In the genomic region with DNA sequence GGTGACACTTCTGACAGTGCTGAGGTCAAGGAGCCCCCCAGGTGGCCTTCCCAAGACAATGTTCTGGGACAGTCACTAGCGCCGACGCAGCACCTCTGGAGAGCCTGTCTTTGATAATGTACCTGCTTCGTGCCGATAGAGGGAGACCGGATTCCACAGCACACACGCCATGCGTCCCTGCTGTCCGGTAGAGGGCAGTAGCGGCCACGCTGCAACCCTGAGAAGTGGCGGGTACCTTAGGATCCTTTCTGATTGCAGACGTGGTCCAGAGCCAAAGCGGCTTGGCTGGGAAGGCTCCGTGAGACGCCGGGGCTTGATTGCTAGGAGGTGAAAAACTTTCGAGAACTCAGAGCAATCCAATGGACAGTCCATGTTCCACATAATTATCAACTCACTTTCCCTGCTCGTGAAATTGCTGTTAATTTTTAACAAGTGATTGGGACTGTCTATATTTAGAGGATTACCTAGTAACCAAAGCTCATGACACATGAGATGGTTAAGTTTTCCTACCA, we compare ENCODE assay signal across 1 cellular context.
TF ChIP-seq lines count a peak whose summit lies in the region.

No MANE protein-coding gene starts in this region.

TF ChIP-seq in K562, 482 proteins besides CTCF, POLR2A, EP300 and RAD21 (continued from another document and continues in another):
- TF ChIP-seq, protein P1, sequence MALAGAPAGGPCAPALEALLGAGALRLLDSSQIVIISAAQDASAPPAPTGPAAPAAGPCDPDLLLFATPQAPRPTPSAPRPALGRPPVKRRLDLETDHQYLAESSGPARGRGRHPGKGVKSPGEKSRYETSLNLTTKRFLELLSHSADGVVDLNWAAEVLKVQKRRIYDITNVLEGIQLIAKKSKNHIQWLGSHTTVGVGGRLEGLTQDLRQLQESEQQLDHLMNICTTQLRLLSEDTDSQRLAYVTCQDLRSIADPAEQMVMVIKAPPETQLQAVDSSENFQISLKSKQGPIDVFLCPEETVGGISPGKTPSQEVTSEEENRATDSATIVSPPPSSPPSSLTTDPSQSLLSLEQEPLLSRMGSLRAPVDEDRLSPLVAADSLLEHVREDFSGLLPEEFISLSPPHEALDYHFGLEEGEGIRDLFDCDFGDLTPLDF (CRISPR knock-in tag; IDR thresholded peaks at IDR 0.05) = no peak
- TF ChIP-seq CC2D1A (IDR thresholded peaks at IDR 0.05) (peak; percentile 65; the same call in 1 of the 2 replicates), PHB (CRISPR knock-in tag; IDR thresholded peaks at IDR 0.05) (no peak), ZNF121 (CRISPR knock-in tag; conservative IDR thresholded peaks at IDR 0.05) (no peak), CXXC5 (CRISPR knock-in tag; IDR thresholded peaks at IDR 0.05) (0 out of 2 replicates have a peak, but pooled peaks have one; percentile 18), MYC (IDR thresholded peaks at IDR 0.05; ENCODE audit: low read depth, low read length) (peak; percentile 68; the same call in 1 of the 2 replicates), MYC (CRISPR knock-in tag; IDR thresholded peaks at IDR 0.05; ENCODE audit: borderline replicate concordance, low read depth) (no peak), FOSL1 (tag; conservative IDR thresholded peaks at IDR 0.05) (no peak), ASH1L (IDR thresholded peaks at IDR 0.05; ENCODE audit: borderline replicate concordance, low read depth, partially characterized antibody) (no peak), ZNF717 (CRISPR knock-in tag; IDR thresholded peaks at IDR 0.05) (no peak), EWSR1 (IDR thresholded peaks at IDR 0.05; ENCODE audit: borderline replicate concordance, low read depth, partially characterized antibody) (no peak), ZNF507 (tag; conservative IDR thresholded peaks at IDR 0.05) (no peak), CREB1 (IDR thresholded peaks at IDR 0.05) (peak; percentile 53), CREB1 (CRISPR knock-in tag; IDR thresholded peaks at IDR 0.05) (peak; percentile 66), RB1 (IDR thresholded peaks at IDR 0.05; ENCODE audit: low read depth) (peak; percentile 89), ARID2 (IDR thresholded peaks at IDR 0.05) (no peak), ATF7 (IDR thresholded peaks at IDR 0.05) (0 out of 2 replicates have a peak, but pooled peaks have one; percentile 23), RFX1 (IDR thresholded peaks at IDR 0.05) (no peak), BHLHE40 (IDR thresholded peaks at IDR 0.05; ENCODE audit: low read length) (peak; percentile 88), CEBPG (CRISPR knock-in tag; IDR thresholded peaks at IDR 0.05) (no peak), CEBPG (tag; conservative IDR thresholded peaks at IDR 0.05 in 1 of 2, IDR thresholded peaks at IDR 0.05 in 1 of 2) (no peak), KAT2B (IDR thresholded peaks at IDR 0.05; ENCODE audit: low read depth, low read length) (no peak), E2F3 (CRISPR knock-in tag; IDR thresholded peaks at IDR 0.05) (no peak), ZFX (CRISPR knock-in tag; IDR thresholded peaks at IDR 0.05) (no peak), TBP (optimal IDR thresholded peaks at IDR 0.05; ENCODE audit: low read depth, low read length) (no peak), YY1 (IDR thresholded peaks at IDR 0.05; ENCODE audit: borderline replicate concordance in 1 of 3, control insufficient read depth in 1 of 3, extremely low read depth in 1 of 3, insufficient read depth in 3 of 3, insufficient read length in 1 of 3, insufficient replicate concordance in 2 of 3, low read depth in 1 of 3, low read length in 2 of 3) (peak in 1 of 3 experiments; percentile 47), HNRNPLL (IDR thresholded peaks at IDR 0.05; ENCODE audit: low read depth, low read length, poor library complexity, severe bottlenecking) (no peak), ZNF778 (CRISPR knock-in tag; IDR thresholded peaks at IDR 0.05) (no peak), SIN3B (IDR thresholded peaks at IDR 0.05; ENCODE audit: low read depth) (no peak), ZC3H11A (IDR thresholded peaks at IDR 0.05; ENCODE audit: low read depth, low read length) (no peak), U2AF2 (optimal IDR thresholded peaks at IDR 0.05; ENCODE audit: low read depth, low read length) (no peak), JUND (IDR thresholded peaks at IDR 0.05; ENCODE audit: borderline replicate concordance, low read depth, low read length) (0 out of 2 replicates have a peak, but pooled peaks have one; percentile 45), JUND (tag; IDR thresholded peaks at IDR 0.05; ENCODE audit: borderline replicate concordance, low read depth, low read length) (no peak), XRCC5 (IDR thresholded peaks at IDR 0.05; ENCODE audit: low read depth, low read length) (0 out of 2 replicates have a peak, but pooled peaks have one; percentile 77), MTF1 (CRISPR knock-in tag; IDR thresholded peaks at IDR 0.05; ENCODE audit: borderline replicate concordance) (no peak), OTX1 (CRISPR knock-in tag; IDR thresholded peaks at IDR 0.05) (no peak), CREBBP (IDR thresholded peaks at IDR 0.05; ENCODE audit: low read depth, low read length) (no peak), TEAD1 (CRISPR knock-in tag; IDR thresholded peaks at IDR 0.05) (peak in 1 of 2 experiments; percentile 68; a peak in 1 of 4 replicates), SMC3 (conservative IDR thresholded peaks at IDR 0.05; ENCODE audit: insufficient read depth, low read depth, low read length) (peak; percentile 96), NRF1 (conservative IDR thresholded peaks at IDR 0.05 in 1 of 2, IDR thresholded peaks at IDR 0.05 in 1 of 2) (0 out of 4 replicates have a peak, but pooled peaks of 1 of the 2 experiments have one; percentile 17), SOX6 (IDR thresholded peaks at IDR 0.05) (no peak), TBL1XR1 (IDR thresholded peaks at IDR 0.05; ENCODE audit: low read length in 2 of 2) (0 out of 4 replicates have a peak, but pooled peaks of 1 of the 2 experiments have one; percentile 5), ATF1 (CRISPR knock-in tag; IDR thresholded peaks at IDR 0.05) (no peak), ATF1 (tag; IDR thresholded peaks at IDR 0.05) (peak; percentile 43; the same call in 1 of the 2 replicates), ETV1 (tag; conservative IDR thresholded peaks at IDR 0.05; ENCODE audit: low read depth) (0 out of 2 replicates have a peak, but pooled peaks have one; percentile 28), NCOA1 (IDR thresholded peaks at IDR 0.05; ENCODE audit: low read depth) (no peak)
- TF ChIP-seq, protein P2, sequence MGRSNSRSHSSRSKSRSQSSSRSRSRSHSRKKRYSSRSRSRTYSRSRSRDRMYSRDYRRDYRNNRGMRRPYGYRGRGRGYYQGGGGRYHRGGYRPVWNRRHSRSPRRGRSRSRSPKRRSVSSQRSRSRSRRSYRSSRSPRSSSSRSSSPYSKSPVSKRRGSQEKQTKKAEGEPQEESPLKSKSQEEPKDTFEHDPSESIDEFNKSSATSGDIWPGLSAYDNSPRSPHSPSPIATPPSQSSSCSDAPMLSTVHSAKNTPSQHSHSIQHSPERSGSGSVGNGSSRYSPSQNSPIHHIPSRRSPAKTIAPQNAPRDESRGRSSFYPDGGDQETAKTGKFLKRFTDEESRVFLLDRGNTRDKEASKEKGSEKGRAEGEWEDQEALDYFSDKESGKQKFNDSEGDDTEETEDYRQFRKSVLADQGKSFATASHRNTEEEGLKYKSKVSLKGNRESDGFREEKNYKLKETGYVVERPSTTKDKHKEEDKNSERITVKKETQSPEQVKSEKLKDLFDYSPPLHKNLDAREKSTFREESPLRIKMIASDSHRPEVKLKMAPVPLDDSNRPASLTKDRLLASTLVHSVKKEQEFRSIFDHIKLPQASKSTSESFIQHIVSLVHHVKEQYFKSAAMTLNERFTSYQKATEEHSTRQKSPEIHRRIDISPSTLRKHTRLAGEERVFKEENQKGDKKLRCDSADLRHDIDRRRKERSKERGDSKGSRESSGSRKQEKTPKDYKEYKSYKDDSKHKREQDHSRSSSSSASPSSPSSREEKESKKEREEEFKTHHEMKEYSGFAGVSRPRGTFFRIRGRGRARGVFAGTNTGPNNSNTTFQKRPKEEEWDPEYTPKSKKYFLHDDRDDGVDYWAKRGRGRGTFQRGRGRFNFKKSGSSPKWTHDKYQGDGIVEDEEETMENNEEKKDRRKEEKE (IDR thresholded peaks at IDR 0.05; ENCODE audit: borderline replicate concordance in 1 of 2, control insufficient read depth in 1 of 2, low read depth in 2 of 2, low read length in 1 of 2) = no peak
- TF ChIP-seq, protein P3, sequence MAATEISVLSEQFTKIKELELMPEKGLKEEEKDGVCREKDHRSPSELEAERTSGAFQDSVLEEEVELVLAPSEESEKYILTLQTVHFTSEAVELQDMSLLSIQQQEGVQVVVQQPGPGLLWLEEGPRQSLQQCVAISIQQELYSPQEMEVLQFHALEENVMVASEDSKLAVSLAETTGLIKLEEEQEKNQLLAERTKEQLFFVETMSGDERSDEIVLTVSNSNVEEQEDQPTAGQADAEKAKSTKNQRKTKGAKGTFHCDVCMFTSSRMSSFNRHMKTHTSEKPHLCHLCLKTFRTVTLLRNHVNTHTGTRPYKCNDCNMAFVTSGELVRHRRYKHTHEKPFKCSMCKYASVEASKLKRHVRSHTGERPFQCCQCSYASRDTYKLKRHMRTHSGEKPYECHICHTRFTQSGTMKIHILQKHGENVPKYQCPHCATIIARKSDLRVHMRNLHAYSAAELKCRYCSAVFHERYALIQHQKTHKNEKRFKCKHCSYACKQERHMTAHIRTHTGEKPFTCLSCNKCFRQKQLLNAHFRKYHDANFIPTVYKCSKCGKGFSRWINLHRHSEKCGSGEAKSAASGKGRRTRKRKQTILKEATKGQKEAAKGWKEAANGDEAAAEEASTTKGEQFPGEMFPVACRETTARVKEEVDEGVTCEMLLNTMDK (IDR thresholded peaks at IDR 0.05; ENCODE audit: borderline replicate concordance, insufficient read depth, low read depth, low read length, poor library complexity, severe bottlenecking) = peak; percentile 94
- TF ChIP-seq, protein P4, sequence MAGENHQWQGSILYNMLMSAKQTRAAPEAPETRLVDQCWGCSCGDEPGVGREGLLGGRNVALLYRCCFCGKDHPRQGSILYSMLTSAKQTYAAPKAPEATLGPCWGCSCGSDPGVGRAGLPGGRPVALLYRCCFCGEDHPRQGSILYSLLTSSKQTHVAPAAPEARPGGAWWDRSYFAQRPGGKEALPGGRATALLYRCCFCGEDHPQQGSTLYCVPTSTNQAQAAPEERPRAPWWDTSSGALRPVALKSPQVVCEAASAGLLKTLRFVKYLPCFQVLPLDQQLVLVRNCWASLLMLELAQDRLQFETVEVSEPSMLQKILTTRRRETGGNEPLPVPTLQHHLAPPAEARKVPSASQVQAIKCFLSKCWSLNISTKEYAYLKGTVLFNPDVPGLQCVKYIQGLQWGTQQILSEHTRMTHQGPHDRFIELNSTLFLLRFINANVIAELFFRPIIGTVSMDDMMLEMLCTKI (IDR thresholded peaks at IDR 0.05; ENCODE audit: partially characterized antibody) = no peak
- TF ChIP-seq, protein P5, sequence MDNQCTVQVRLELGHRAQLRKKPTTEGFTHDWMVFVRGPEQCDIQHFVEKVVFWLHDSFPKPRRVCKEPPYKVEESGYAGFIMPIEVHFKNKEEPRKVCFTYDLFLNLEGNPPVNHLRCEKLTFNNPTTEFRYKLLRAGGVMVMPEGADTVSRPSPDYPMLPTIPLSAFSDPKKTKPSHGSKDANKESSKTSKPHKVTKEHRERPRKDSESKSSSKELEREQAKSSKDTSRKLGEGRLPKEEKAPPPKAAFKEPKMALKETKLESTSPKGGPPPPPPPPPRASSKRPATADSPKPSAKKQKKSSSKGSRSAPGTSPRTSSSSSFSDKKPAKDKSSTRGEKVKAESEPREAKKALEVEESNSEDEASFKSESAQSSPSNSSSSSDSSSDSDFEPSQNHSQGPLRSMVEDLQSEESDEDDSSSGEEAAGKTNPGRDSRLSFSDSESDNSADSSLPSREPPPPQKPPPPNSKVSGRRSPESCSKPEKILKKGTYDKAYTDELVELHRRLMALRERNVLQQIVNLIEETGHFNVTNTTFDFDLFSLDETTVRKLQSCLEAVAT (IDR thresholded peaks at IDR 0.05) = peak in 1 of 2 experiments; percentile 89; a peak in 2 of 4 replicates
- TF ChIP-seq, protein P6, sequence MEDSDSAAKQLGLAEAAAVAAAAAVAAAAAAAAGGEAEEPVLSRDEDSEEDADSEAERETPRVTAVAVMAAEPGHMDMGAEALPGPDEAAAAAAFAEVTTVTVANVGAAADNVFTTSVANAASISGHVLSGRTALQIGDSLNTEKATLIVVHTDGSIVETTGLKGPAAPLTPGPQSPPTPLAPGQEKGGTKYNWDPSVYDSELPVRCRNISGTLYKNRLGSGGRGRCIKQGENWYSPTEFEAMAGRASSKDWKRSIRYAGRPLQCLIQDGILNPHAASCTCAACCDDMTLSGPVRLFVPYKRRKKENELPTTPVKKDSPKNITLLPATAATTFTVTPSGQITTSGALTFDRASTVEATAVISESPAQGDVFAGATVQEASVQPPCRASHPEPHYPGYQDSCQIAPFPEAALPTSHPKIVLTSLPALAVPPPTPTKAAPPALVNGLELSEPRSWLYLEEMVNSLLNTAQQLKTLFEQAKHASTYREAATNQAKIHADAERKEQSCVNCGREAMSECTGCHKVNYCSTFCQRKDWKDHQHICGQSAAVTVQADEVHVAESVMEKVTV (CRISPR knock-in tag; IDR thresholded peaks at IDR 0.05) = peak; percentile 72
- TF ChIP-seq, protein P7, sequence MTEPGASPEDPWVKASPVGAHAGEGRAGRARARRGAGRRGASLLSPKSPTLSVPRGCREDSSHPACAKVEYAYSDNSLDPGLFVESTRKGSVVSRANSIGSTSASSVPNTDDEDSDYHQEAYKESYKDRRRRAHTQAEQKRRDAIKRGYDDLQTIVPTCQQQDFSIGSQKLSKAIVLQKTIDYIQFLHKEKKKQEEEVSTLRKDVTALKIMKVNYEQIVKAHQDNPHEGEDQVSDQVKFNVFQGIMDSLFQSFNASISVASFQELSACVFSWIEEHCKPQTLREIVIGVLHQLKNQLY (CRISPR knock-in tag; conservative IDR thresholded peaks at IDR 0.05) = no peak
- TF ChIP-seq, protein P8, sequence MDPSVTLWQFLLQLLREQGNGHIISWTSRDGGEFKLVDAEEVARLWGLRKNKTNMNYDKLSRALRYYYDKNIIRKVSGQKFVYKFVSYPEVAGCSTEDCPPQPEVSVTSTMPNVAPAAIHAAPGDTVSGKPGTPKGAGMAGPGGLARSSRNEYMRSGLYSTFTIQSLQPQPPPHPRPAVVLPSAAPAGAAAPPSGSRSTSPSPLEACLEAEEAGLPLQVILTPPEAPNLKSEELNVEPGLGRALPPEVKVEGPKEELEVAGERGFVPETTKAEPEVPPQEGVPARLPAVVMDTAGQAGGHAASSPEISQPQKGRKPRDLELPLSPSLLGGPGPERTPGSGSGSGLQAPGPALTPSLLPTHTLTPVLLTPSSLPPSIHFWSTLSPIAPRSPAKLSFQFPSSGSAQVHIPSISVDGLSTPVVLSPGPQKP (CRISPR knock-in tag; IDR thresholded peaks at IDR 0.05) = no peak
- TF ChIP-seq, protein P9, sequence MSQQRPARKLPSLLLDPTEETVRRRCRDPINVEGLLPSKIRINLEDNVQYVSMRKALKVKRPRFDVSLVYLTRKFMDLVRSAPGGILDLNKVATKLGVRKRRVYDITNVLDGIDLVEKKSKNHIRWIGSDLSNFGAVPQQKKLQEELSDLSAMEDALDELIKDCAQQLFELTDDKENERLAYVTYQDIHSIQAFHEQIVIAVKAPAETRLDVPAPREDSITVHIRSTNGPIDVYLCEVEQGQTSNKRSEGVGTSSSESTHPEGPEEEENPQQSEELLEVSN (IDR thresholded peaks at IDR 0.05; ENCODE audit: borderline replicate concordance in 1 of 2, extremely low read depth in 1 of 2, insufficient read depth in 1 of 2, insufficient read length in 1 of 2, low read depth in 1 of 2, low read length in 1 of 2, poor library complexity in 1 of 2, severe bottlenecking in 1 of 2) = peak; percentile 14 to 54
- TF ChIP-seq, protein P10, sequence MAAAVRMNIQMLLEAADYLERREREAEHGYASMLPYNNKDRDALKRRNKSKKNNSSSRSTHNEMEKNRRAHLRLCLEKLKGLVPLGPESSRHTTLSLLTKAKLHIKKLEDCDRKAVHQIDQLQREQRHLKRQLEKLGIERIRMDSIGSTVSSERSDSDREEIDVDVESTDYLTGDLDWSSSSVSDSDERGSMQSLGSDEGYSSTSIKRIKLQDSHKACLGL (CRISPR knock-in tag; IDR thresholded peaks at IDR 0.05; ENCODE audit: borderline replicate concordance, poor library complexity, severe bottlenecking) = no peak
